In genomic region chr12:97545804-97546203, GRCh38 we compare ENCODE assay signal across 23 cellular contexts.
"Had no signal": no experiment of that assay in that cellular context is flagged by ENCODE, and none has a peak within 500 bp of the region (broad histone marks: within the 10 kb centered on the region; RNA-seq: fewer than 3 reads in every experiment).

No MANE protein-coding gene starts in this region.

- H3K4me1 Mint-ChIP-seq: nephron; stimulated activated naive B cell treated with anti-CD40 and anti-IgM and Interleukin-4, amounts not matched to agents 10 μg/mL and 1 μg/mL and 100 μg/mL, for 72 hours had no signal

- H3K9me3 ChIP-seq: gastrocnemius medialis, stomach, suprapubic skin had no signal

- H3K36me3 Mint-ChIP-seq: activated naive CD8-positive, alpha-beta T cell; stimulated activated naive B cell treated with anti-CD40 and anti-IgM and Interleukin-4, amounts not matched to agents 10 μg/mL and 1 μg/mL and 100 μg/mL, for 72 hours had no signal

- H3K9me3 Mint-ChIP-seq: stimulated activated naive B cell treated with anti-CD40 and anti-IgM and Interleukin-4, amounts not matched to agents 10 μg/mL and 1 μg/mL and 100 μg/mL, for 72 hours had no signal

- DNase-seq: activated CD4-positive, alpha-beta T cell treated with anti-CD3 and anti-CD28 coated beads for 48 hours; activated CD4-positive, alpha-beta T cell treated with anti-CD3 and anti-CD28 coated beads, Interleukin-2, amount 50 U/mL, for 48 hours; activated CD8-positive, alpha-beta memory T cell treated with anti-CD3 and anti-CD28 coated beads for 24 hours; activated effector memory CD4-positive, alpha-beta T cell treated with Interleukin-2 at 50 U/mL for 16 hours; activated naive CD4-positive, alpha-beta T cell treated with Interleukin-2 at 50 U/mL for 16 hours; anterior cingulate cortex; effector CD8-positive, alpha-beta T cell; erythroblast; gastrocnemius medialis; glutamatergic neuron; left ventricle myocardium superior; posterior cingulate gyrus; right cardiac atrium; stimulated activated CD4-positive, alpha-beta T cell treated with anti-CD3 and anti-CD28 coated beads, Interleukin-15, amount 100 ng/mL, for 24 hours; stimulated activated CD4-positive, alpha-beta T cell treated with anti-CD3 and anti-CD28 coated beads, Interleukin-2, amount 100 ng/mL, for 24 hours; stimulated activated naive B cell treated with anti-CD40 and anti-IgM and Interleukin-4, amounts not matched to agents 10 μg/mL and 1 μg/mL and 100 μg/mL, for 72 hours; stomach; WERI-Rb-1 had no signal

- H3K27me3 ChIP-seq: gastrocnemius medialis, stomach, suprapubic skin, tibial nerve had no signal

- H3K4me3 Mint-ChIP-seq: activated naive CD8-positive, alpha-beta T cell; nephron; stimulated activated naive B cell treated with anti-CD40 and anti-IgM and Interleukin-4, amounts not matched to agents 10 μg/mL and 1 μg/mL and 100 μg/mL, for 72 hours had no signal

- H3K27ac Mint-ChIP-seq: activated naive CD8-positive, alpha-beta T cell; nephron; stimulated activated naive B cell treated with anti-CD40 and anti-IgM and Interleukin-4, amounts not matched to agents 10 μg/mL and 1 μg/mL and 100 μg/mL, for 72 hours had no signal

- H3K27ac ChIP-seq: gastrocnemius medialis, stomach, suprapubic skin, tibial nerve, WERI-Rb-1 had no signal

- H3K4me1 ChIP-seq: gastrocnemius medialis, stomach, suprapubic skin, tibial nerve had no signal

- H3K4me3 ChIP-seq: gastrocnemius medialis, stomach, suprapubic skin, tibial nerve had no signal

- ATAC-seq: activated CD4-positive, CD25-positive, alpha-beta regulatory T cell treated with anti-CD3 and anti-CD28 coated beads, Interleukin-2, amount 50 U/mL, for 24 hours; gastrocnemius medialis; left ventricle myocardium superior; right cardiac atrium; stimulated activated naive B cell treated with anti-CD40 and anti-IgM and Interleukin-4, amounts not matched to agents 10 μg/mL and 1 μg/mL and 100 μg/mL, for 72 hours had no signal

- H3K27me3 Mint-ChIP-seq: activated naive CD8-positive, alpha-beta T cell; stimulated activated naive B cell treated with anti-CD40 and anti-IgM and Interleukin-4, amounts not matched to agents 10 μg/mL and 1 μg/mL and 100 μg/mL, for 72 hours had no signal

- H3K36me3 ChIP-seq: gastrocnemius medialis, stomach, suprapubic skin, tibial nerve, WERI-Rb-1 had no signal
